Comparison of ENCODE assay signal across 8 cellular contexts in the genomic region with DNA sequence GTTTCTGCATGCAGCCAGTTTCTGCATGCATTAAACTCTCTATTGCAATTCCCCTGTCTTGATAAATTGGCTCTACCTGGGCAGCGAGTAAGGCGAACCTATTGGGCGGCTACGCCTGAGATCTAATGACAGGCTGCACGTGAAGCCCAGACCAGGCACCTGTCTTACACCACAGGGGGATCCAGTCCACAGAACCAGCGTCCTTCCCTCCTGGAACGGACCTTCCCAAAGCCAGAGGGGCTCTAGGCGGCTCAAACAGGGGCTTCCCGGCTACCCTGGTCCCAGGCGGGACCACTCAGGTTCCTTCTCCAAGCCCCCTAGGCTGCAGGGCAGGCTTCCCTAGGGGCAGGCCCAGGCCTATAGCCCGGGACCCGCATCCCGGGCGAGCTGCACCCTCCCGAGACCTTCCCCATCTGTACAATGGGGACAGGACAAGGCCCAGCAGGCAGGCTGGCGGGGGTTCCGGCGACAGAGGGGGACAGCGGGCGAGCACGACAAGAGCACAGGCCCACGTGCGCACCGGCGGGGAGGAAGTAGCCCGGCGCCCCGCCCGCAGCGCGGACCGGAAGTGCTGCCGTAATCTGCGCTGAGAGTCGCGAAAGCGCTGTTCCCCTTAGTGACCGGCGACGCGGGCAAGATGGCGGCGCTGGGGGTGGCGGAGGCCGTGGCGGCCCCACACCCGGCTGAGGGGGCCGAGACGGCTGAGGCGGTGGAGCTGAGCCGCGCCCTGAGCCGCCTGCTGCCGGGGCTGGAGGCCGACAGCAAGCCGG. TPM values are rescaled to one million over a fixed set of nuclear protein-coding genes. Genes with fewer than 3 reads are reported as not detected.
DNase-seq lines count a peak whose midpoint lies in the region; ATAC-seq and TF ChIP-seq lines count a peak whose summit lies in the region.

Gene DNAAF5, plus strand, starts transcription at position 616 of the 770 bp plus-strand sequence. Its CDS starts 22 bp downstream, at position 638.

- peak within 1 kb of the TSS; percentile 15 for H2BK5ac ChIP-seq in neuronal stem cell (ENCODE audit: low read length)

- H3K23ac ChIP-seq in neuronal stem cell (ENCODE audit: low read depth, low read length, poor library complexity), result peak within 1 kb of the TSS; percentile 90

- H3K4me1 ChIP-seq in foreskin keratinocyte, result no peaks in the 10 kb centered on the region
- peaks cover 12 to 14% of the 10 kb centered on the region in 2 donors for H3K4me1 ChIP-seq in neuronal stem cell (ENCODE audit: control insufficient read depth in 2 of 2, insufficient read depth in 1 of 2, low read depth in 1 of 2, low read length in 2 of 2)
- H3K4me1 ChIP-seq in subcutaneous abdominal adipose tissue (ENCODE audit: control insufficient read depth in 5 of 5, insufficient read depth in 5 of 5, low read length in 5 of 5), result peaks cover 2 to 20% (median 18%) of the 10 kb centered on the region in 5 donors

- TF ChIP-seq CTCF in LNCaP clone FGC (IDR thresholded peaks at IDR 0.05; ENCODE audit: control insufficient read depth, extremely low read depth, insufficient read depth) (no peak), foreskin keratinocyte (conservative IDR thresholded peaks at IDR 0.05) (no peak)

- H2BK120ac ChIP-seq in neuronal stem cell (ENCODE audit: low read depth, low read length), result no peak within 1 kb of the TSS

- H3K9me3 ChIP-seq in neuronal stem cell (replicated peaks in 1 of 2; ENCODE audit: control insufficient read depth in 2 of 2, insufficient read depth in 1 of 2, low read depth in 1 of 2, low read length in 2 of 2) (peaks cover 3 to 7% of the 10 kb centered on the region in 2 donors), subcutaneous abdominal adipose tissue (ENCODE audit: control insufficient read depth in 5 of 5, low read length in 5 of 5) (peaks cover 0 to 3% (median 0%) of the 10 kb centered on the region in 5 donors)

- ATAC-seq in foreskin keratinocyte, result peak; percentile 64

- WGBS in neuronal stem cell (ENCODE audit: extremely low coverage in 2 of 2, insufficient read length in 2 of 2, insufficient replicate concordance in 1 of 2), 2 donors, result no CpG with 5 or more reads among the region's 56 CpGs

- no peak within 1 kb of the TSS for H2BK12ac ChIP-seq in neuronal stem cell (ENCODE audit: low read length)

- no peaks in the 10 kb centered on the region for H3K27me3 ChIP-seq in foreskin keratinocyte
- H3K27me3 ChIP-seq in neuronal stem cell (ENCODE audit: control insufficient read depth in 3 of 3, insufficient read depth in 3 of 3, low read depth in 1 of 3, low read length in 3 of 3), result no peaks in the 10 kb centered on the region
- H3K27me3 ChIP-seq in subcutaneous abdominal adipose tissue (ENCODE audit: control insufficient read depth in 5 of 5, insufficient read depth in 4 of 5, low read length in 5 of 5), result no peaks in the 10 kb centered on the region

- peak within 1 kb of the TSS; percentile 17 for H4K8ac ChIP-seq in neuronal stem cell (ENCODE audit: low read depth, low read length)

- H3K79me1 ChIP-seq in neuronal stem cell (ENCODE audit: low read depth, low read length), result peaks cover 22% of the 10 kb centered on the region

- H2BK15ac ChIP-seq in neuronal stem cell (ENCODE audit: low read length), result peak within 1 kb of the TSS; percentile 2

- peak within 1 kb of the TSS; percentile 91 for H3K4me2 ChIP-seq in neuronal stem cell (ENCODE audit: insufficient read depth, low read length, poor library complexity, severe bottlenecking)

- H3K36me3 ChIP-seq in neuronal stem cell (replicated peaks in 1 of 2; ENCODE audit: control insufficient read depth in 2 of 2, insufficient read depth in 2 of 2, low read length in 2 of 2) (peaks cover 22 to 28% of the 10 kb centered on the region in 2 donors), subcutaneous abdominal adipose tissue (ENCODE audit: control insufficient read depth in 5 of 5, insufficient read depth in 5 of 5, low read length in 5 of 5) (peaks cover 0 to 22% (median 18%) of the 10 kb centered on the region in 5 donors)

- H3K4ac ChIP-seq in neuronal stem cell (ENCODE audit: low read length), result no peak within 1 kb of the TSS

- H3K14ac ChIP-seq in neuronal stem cell (ENCODE audit: low read length), result no peak within 1 kb of the TSS

- DNase-seq in ELR (ENCODE audit: low read depth) (peak; percentile 90), H4 (ENCODE audit: low spot score) (peak; percentile 96), LNCaP clone FGC (ENCODE audit: low read depth) (peak; percentile 62), SHP77 (lab: John Stamatoyannopoulos, UW) (peak; percentile 91 to 96), activated gamma-delta T cell (lab: John Stamatoyannopoulos, UW) (peak; percentile 77), foreskin keratinocyte (peak; percentile 36 to 67), neuronal stem cell (ENCODE audit: low spot score) (peak; percentile 71)

- H3K9ac ChIP-seq in neuronal stem cell (ENCODE audit: low read depth, low read length, poor library complexity), result peak within 1 kb of the TSS; percentile 99
- peak within 1 kb of the TSS in 4 of 5 donors; percentile 43 to 82 (median 72) for H3K9ac ChIP-seq in subcutaneous abdominal adipose tissue (ENCODE audit: low read length in 5 of 5)

- H4K91ac ChIP-seq in neuronal stem cell (ENCODE audit: low read depth, low read length, poor library complexity), result no peak within 1 kb of the TSS

- H3K27ac ChIP-seq in foreskin keratinocyte (peak within 1 kb of the TSS; percentile 64), neuronal stem cell (replicated peaks; ENCODE audit: low read length) (no peak within 1 kb of the TSS), subcutaneous abdominal adipose tissue (ENCODE audit: low read depth, low read length) (no peak within 1 kb of the TSS)

- peak within 1 kb of the TSS; percentile 68 for H2AK5ac ChIP-seq in neuronal stem cell (ENCODE audit: low read depth, low read length)

- H2AFZ ChIP-seq in neuronal stem cell (ENCODE audit: low read length), result peak within 1 kb of the TSS; percentile 92

- peak within 1 kb of the TSS; percentile 90 for H3K18ac ChIP-seq in neuronal stem cell (ENCODE audit: low read length)

- H3K4me3 ChIP-seq in LNCaP clone FGC (ENCODE audit: low read depth, low read length) (peak within 1 kb of the TSS; percentile 77), neuronal stem cell (ENCODE audit: low read length in 2 of 2) (peak within 1 kb of the TSS; percentile 79 to 99), subcutaneous abdominal adipose tissue (ENCODE audit: low read depth in 1 of 5, low read length in 5 of 5) (peak within 1 kb of the TSS; percentile 64 to 83 (median 74))

RNA-seq across cellular contexts. Expression of gene DNAAF5, which starts in this region (rescaled TPM):
- total RNA-seq in H4 (2014; rRNA removed; shearing (Covaris generic)), result 51.0 and 51.2 TPM in 2 replicates
- 40.4 and 42.4 TPM in 2 replicates for total RNA-seq in foreskin keratinocyte
- polyA plus RNA-seq in foreskin keratinocyte, result 22.6 and 26.3 TPM in 2 replicates
- polyA plus RNA-seq in neuronal stem cell (2013, experiment 1 of 2), result 26.4 TPM
- polyA plus RNA-seq in neuronal stem cell (2013, experiment 2 of 2), result 26.5 TPM
